Comparison of ENCODE assay signal across 8 cellular contexts in the genomic region with DNA sequence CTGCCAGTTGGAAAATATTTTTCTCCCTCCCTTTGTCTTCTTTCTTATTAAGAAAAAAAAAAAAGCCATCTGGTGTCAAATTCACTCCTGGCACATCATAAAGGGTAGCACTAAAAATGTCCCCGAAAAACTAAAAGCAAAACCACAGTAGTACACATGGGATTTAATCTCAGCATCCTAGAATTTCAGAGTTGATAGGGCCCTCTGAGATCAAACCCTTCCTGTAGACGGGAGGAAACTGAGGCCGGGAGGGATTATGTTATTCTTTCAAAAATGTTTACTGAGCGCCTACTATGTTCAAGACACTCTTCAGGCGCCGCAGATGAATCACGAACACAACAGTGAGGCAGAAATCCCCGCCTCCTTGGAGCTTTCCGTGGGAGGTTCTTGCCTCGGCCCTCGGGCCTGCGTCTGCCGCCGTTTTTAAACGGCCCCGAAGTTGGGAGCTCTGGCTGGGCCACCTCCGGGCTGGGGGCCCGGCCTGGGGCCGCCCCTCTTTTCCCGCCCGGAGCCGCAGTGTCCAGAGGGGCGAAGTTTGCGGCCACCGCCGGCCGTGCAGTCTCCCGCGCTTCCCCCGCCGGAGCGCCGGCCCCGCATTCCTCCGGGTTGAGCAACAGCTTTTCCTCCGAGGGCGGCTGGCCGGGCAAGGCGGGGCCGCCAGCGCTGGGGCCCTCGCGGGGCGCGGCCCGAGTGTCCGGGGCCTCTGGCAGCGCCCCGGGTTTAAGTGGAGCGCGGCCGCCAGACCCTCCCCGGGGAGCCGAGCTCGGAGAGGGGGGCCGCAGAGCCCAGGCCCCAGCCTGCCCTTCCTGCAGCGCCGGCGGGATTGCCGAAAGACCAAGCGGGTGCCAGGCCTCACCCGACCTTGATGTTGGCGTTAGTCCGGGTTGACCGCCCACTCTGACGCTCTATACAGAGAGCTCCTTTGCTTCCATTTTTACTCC. TPM values are rescaled to one million over a fixed set of nuclear protein-coding genes. Genes with fewer than 3 reads are reported as not detected.
A peak's percentile ranks its signal among the peaks of the same experiment; 100 is the strongest.
DNase-seq lines count a peak whose midpoint lies in the region; ATAC-seq and TF ChIP-seq lines count a peak whose summit lies in the region.

No MANE protein-coding gene starts in this region.

- WGBS in ectodermal cell, 2 experiments: 9% methylated on average over 66 of the region's 66 CpGs

- H3K4me1 ChIP-seq in ectodermal cell (ENCODE audit: control insufficient read depth, insufficient read depth, low read length) (peaks cover 16% of the 10 kb centered on the region), lower lobe of right lung (peaks cover 29% of the 10 kb centered on the region)

- peaks cover 38% of the 10 kb centered on the region for H3K27me3 ChIP-seq in ectodermal cell (ENCODE audit: control insufficient read depth, insufficient read depth, low read length, poor library complexity, severe bottlenecking)
- no peaks in the 10 kb centered on the region for H3K27me3 ChIP-seq in lower lobe of right lung (ENCODE audit: low read depth)

- intact Hi-C loops in lower lobe of right lung (cut with DNase I): no loop called here

- peak; percentile 51 for DNase-seq in DMS114 treated with DMSO at 0.1 percent for 48 hours (lab: John Stamatoyannopoulos, UW; ENCODE audit: unreplicated experiment)
- DNase-seq in LHCN-M2 (ENCODE audit: low read depth): peak; percentile 74
- DNase-seq in activated CD4-positive, alpha-beta T cell treated with anti-CD3 and anti-CD28 coated beads, Interleukin-2, amount 50 U/mL, for 24 hours (ENCODE audit: low read depth in 1 of 2, low spot score in 1 of 2): peak; percentile 32 to 52
- peak; percentile 85 for DNase-seq in lower lobe of right lung
- DNase-seq in stimulated activated CD8-positive, alpha-beta memory T cell treated with anti-CD3 and anti-CD28 coated beads, Interleukin-12 subunit alpha, Interleukin-12 subunit beta, amount 100 ng/mL, for 4 hours (ENCODE audit: low read depth): peak; percentile 43
- DNase-seq in DMS153 treated with DMSO at 0.1 percent for 48 hours (lab: John Stamatoyannopoulos, UW; ENCODE audit: unreplicated experiment): no peak

- no peak overlapping the region for H3K27ac ChIP-seq in ectodermal cell (ENCODE audit: insufficient read depth, low read depth, low read length, poor library complexity, severe bottlenecking)
- H3K27ac ChIP-seq in lower lobe of right lung: peak overlapping the region; percentile 96

- H3K9me3 ChIP-seq in ectodermal cell (ENCODE audit: control insufficient read depth, low read length) (no peaks in the 10 kb centered on the region), lower lobe of right lung (no peaks in the 10 kb centered on the region)

- H3K36me3 ChIP-seq in ectodermal cell (ENCODE audit: control insufficient read depth, insufficient read depth, low read length) (no peaks in the 10 kb centered on the region), lower lobe of right lung (no peaks in the 10 kb centered on the region)

- peak overlapping the region; percentile 15 for H3K4me3 ChIP-seq in ectodermal cell (ENCODE audit: insufficient read depth, low read depth, low read length)
- H3K4me3 ChIP-seq in lower lobe of right lung: peak overlapping the region; percentile 60

- TF ChIP-seq CTCF in lower lobe of right lung (IDR thresholded peaks at IDR 0.05): no peak

- ATAC-seq in GM21737 (IDR thresholded peaks at IDR 0.05; ENCODE audit: unreplicated experiment) (peak; percentile 46), lower lobe of right lung (peak; percentile 96 to 98)

RNA-seq across cellular contexts. Expression of a gene that starts 18.6 kb away (rescaled TPM):
- total RNA-seq in LHCN-M2 (2014; rRNA removed): 24.3 and 31.9 TPM in 2 replicates
- polyA plus RNA-seq in LHCN-M2 (2012): 47.8 TPM
- polyA plus RNA-seq in ectodermal cell (2013, experiment 1 of 4): 88.9 TPM
- 107 TPM for polyA plus RNA-seq in ectodermal cell (2013, experiment 2 of 4)
- polyA plus RNA-seq in ectodermal cell (2013, experiment 3 of 4): 83.4 TPM
- polyA plus RNA-seq in ectodermal cell (2013, experiment 4 of 4): 92.9 TPM
- total RNA-seq in lower lobe of right lung: 220 TPM

RNA-seq across cellular contexts. Expression of a gene that starts 46.5 kb away (rescaled TPM):
- total RNA-seq in LHCN-M2 (2014; rRNA removed) (0.57 and 0.58 TPM in 2 replicates), lower lobe of right lung (10.8 TPM)
- polyA plus RNA-seq in LHCN-M2 (2012): 0.35 TPM
- not detected for polyA plus RNA-seq in ectodermal cell (2013, experiment 1 of 4)
- polyA plus RNA-seq in ectodermal cell (2013, experiment 2 of 4): 0.91 TPM
- polyA plus RNA-seq in ectodermal cell (2013, experiment 3 of 4): 0.27 TPM
- 0.85 TPM for polyA plus RNA-seq in ectodermal cell (2013, experiment 4 of 4)
